ENCODE assay signal across 4 cellular contexts in the genomic region with DNA sequence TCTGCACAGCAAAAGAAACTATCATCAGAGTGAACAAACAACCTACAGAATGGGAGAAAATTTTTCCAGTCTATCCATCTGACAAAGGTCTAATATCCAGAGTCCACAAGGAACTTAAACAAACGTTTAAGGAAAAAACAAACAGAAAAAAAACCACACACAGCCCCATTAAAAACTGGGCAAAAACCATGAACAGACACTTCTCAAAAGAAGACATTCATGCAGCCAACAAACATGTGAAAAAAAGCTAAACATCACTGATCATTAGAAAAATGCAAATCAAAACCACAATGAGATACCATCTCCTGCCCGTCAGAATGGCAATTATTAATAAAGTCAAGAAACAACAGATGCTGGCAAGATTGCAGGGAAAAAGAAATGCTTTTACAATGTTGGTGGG. TPM values are rescaled to one million over a fixed set of nuclear protein-coding genes. Genes with fewer than 3 reads are reported as not detected.
"Had no signal": no experiment of that assay in that cellular context is flagged by ENCODE, and none has a peak within 500 bp of the region (broad histone marks: within the 10 kb centered on the region; RNA-seq: fewer than 3 reads in every experiment).

No MANE protein-coding gene starts in this region.

RNA-seq across cellular contexts. Expression of a gene that starts 16.6 kb away (rescaled TPM):
- total RNA-seq: cardiac muscle cell, foreskin keratinocyte had no signal
- polyA plus RNA-seq: cardiac muscle cell, foreskin keratinocyte had no signal

RNA-seq across cellular contexts. Expression of a gene that starts 39.7 kb away (rescaled TPM):
- total RNA-seq: ascending aorta, cardiac muscle cell, cerebellum, foreskin keratinocyte had no signal
- polyA plus RNA-seq: cardiac muscle cell, foreskin keratinocyte had no signal
